Comparison of ENCODE assay signal across 18 cellular contexts in genomic region chr18:24006731-24007308, GRCh38.
"Had no signal": no experiment of that assay in that cellular context is flagged by ENCODE, and none has a peak within 500 bp of the region (broad histone marks: within the 10 kb centered on the region; RNA-seq: fewer than 3 reads in every experiment).

No MANE protein-coding gene starts in this region.

- H3K27ac Mint-ChIP-seq: activated CD8-positive, alpha-beta T cell treated with anti-CD3 and anti-CD28 coated beads for 36 hours; activated naive CD4-positive, alpha-beta T cell treated with anti-CD3 and anti-CD28 coated beads for 36 hours; activated T-helper 1 cell treated with anti-CD3 and anti-CD28 coated beads, Interleukin-12 subunit alpha, Interleukin-12 subunit beta, Interleukin-2, Interleukin-4 antibody, amounts not matched to agents 30 ng/mL and 10 ng/mL and 1 ng/mL, durations not matched to agents 14 hours and 24 hours and 36 hours; stimulated activated naive B cell treated with anti-CD40 and anti-IgM and Interleukin-4, amounts not matched to agents 10 μg/mL and 1 μg/mL and 100 μg/mL, for 72 hours; T-helper 2 cell treated with Interferon-gamma antibody and Interleukin-4, amounts not matched to agents 5 μg/mL and 100 μg/mL, for 36 hours had no signal

- H3K4me3 Mint-ChIP-seq: activated CD8-positive, alpha-beta T cell treated with anti-CD3 and anti-CD28 coated beads for 36 hours; activated naive CD4-positive, alpha-beta T cell treated with anti-CD3 and anti-CD28 coated beads for 36 hours; activated T-helper 1 cell treated with anti-CD3 and anti-CD28 coated beads, Interleukin-12 subunit alpha, Interleukin-12 subunit beta, Interleukin-2, Interleukin-4 antibody, amounts not matched to agents 30 ng/mL and 10 ng/mL and 1 ng/mL, durations not matched to agents 14 hours and 24 hours and 36 hours; stimulated activated naive B cell treated with anti-CD40 and anti-IgM and Interleukin-4, amounts not matched to agents 10 μg/mL and 1 μg/mL and 100 μg/mL, for 72 hours; T-helper 2 cell treated with Interferon-gamma antibody and Interleukin-4, amounts not matched to agents 5 μg/mL and 100 μg/mL, for 36 hours had no signal

- H3K9me3 Mint-ChIP-seq: activated CD8-positive, alpha-beta T cell treated with anti-CD3 and anti-CD28 coated beads for 36 hours; activated naive CD4-positive, alpha-beta T cell treated with anti-CD3 and anti-CD28 coated beads for 36 hours; activated T-helper 1 cell treated with anti-CD3 and anti-CD28 coated beads, Interleukin-12 subunit alpha, Interleukin-12 subunit beta, Interleukin-2, Interleukin-4 antibody, amounts not matched to agents 30 ng/mL and 10 ng/mL and 1 ng/mL, durations not matched to agents 14 hours and 24 hours and 36 hours; stimulated activated naive B cell treated with anti-CD40 and anti-IgM and Interleukin-4, amounts not matched to agents 10 μg/mL and 1 μg/mL and 100 μg/mL, for 72 hours; T-helper 2 cell treated with Interferon-gamma antibody and Interleukin-4, amounts not matched to agents 5 μg/mL and 100 μg/mL, for 36 hours had no signal

- H3K27me3 Mint-ChIP-seq: stimulated activated naive B cell treated with anti-CD40 and anti-IgM and Interleukin-4, amounts not matched to agents 10 μg/mL and 1 μg/mL and 100 μg/mL, for 72 hours had no signal

- ATAC-seq: activated CD8-positive, alpha-beta T cell treated with anti-CD3 and anti-CD28 coated beads for 36 hours; body of pancreas; heart left ventricle; left lung; psoas muscle; right lobe of liver; stimulated activated naive B cell treated with anti-CD40 and anti-IgM and Interleukin-4, amounts not matched to agents 10 μg/mL and 1 μg/mL and 100 μg/mL, for 72 hours had no signal

- DNase-seq: activated CD4-positive, alpha-beta T cell treated with anti-CD3 and anti-CD28 coated beads for 1 hour; activated CD8-positive, alpha-beta memory T cell treated with anti-CD3 and anti-CD28 coated beads, Interleukin-2, amount 50 U/mL, for 4 hours; activated CD8-positive, alpha-beta T cell treated with anti-CD3 and anti-CD28 coated beads for 36 hours; activated naive CD4-positive, alpha-beta T cell treated with anti-CD3 and anti-CD28 coated beads for 36 hours; adrenal gland; body of pancreas; cerebellar nuclear complex; dermis blood vessel endothelial cell; foreskin melanocyte; heart left ventricle; left lung; mesendoderm; psoas muscle; right lobe of liver; stimulated activated CD4-positive, alpha-beta T cell treated with anti-CD3 and anti-CD28 coated beads, Interleukin-1b, Interleukin-23, amount 100 ng/mL, for 48 hours; stimulated activated naive B cell treated with anti-CD40 and anti-IgM and Interleukin-4, amounts not matched to agents 10 μg/mL and 1 μg/mL and 100 μg/mL, for 72 hours had no signal

- H3K36me3 Mint-ChIP-seq: stimulated activated naive B cell treated with anti-CD40 and anti-IgM and Interleukin-4, amounts not matched to agents 10 μg/mL and 1 μg/mL and 100 μg/mL, for 72 hours had no signal
